Comparison of ENCODE assay signal across 39 cellular contexts in the genomic region with DNA sequence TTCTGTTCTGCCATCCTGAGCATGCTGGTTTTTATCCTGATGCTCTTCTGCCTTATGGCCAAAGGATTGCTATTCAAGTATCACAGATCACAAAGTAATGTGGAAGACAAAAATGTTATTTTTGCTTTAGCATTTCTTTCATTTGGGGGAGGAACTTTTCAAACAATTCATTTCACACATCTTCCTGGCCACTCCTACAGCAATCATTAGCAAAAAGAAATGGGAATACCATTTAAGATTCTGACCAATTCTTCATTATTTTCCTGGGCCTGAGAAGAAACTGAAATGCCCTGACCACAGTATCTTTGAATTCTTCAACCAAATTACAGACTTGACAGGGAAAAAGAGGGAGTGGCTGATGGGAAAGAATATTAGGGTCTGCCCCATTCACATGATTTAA. TPM values are rescaled to one million over a fixed set of nuclear protein-coding genes. Genes with fewer than 3 reads are reported as not detected.
"Had no signal": no experiment of that assay in that cellular context is flagged by ENCODE, and none has a peak within 500 bp of the region (broad histone marks: within the 10 kb centered on the region; RNA-seq: fewer than 3 reads in every experiment).

No MANE protein-coding gene starts in this region.

- H3K4me1 ChIP-seq: ascending aorta had no signal

- H3K4me3 ChIP-seq: ascending aorta, cardiac muscle cell had no signal

- H3K27me3 Mint-ChIP-seq: activated CD4-positive, alpha-beta memory T cell treated with anti-CD3 and anti-CD28 coated beads, Interleukin-2, amount 10 ng/mL, durations not matched to agents 7 days and 5 days; activated CD4-positive, alpha-beta T cell treated with anti-CD3 and anti-CD28 coated beads for 36 hours; activated CD4-positive, alpha-beta T cell treated with anti-CD3 and anti-CD28 coated beads, Interleukin-2, amount 10 ng/mL, durations not matched to agents 7 days and 5 days; activated CD8-positive, alpha-beta memory T cell treated with anti-CD3 and anti-CD28 coated beads, Interleukin-2, amount 10 ng/mL, durations not matched to agents 7 days and 5 days; activated naive CD4-positive, alpha-beta T cell treated with anti-CD3 and anti-CD28 coated beads, Interleukin-2, amount 10 ng/mL, durations not matched to agents 7 days and 5 days; activated naive CD4-positive, alpha-beta T cell treated with anti-CD3 and anti-CD28 coated beads, Interleukin-2, amount 50 U/mL, for 24 hours; activated naive CD8-positive, alpha-beta T cell; activated naive CD8-positive, alpha-beta T cell treated with anti-CD3 and anti-CD28 coated beads, Interleukin-2, amount 10 ng/mL, durations not matched to agents 7 days and 5 days; activated naive CD8-positive, alpha-beta T cell treated with anti-CD3 and anti-CD28 coated beads, Interleukin-2, amount 50 U/mL, for 24 hours; activated T-cell treated with anti-CD3 and anti-CD28 coated beads, Interleukin-2, amount 50 U/mL, for 24 hours; central memory CD8-positive, alpha-beta T cell had no signal

- ATAC-seq: activated CD4-positive, alpha-beta T cell treated with anti-CD3 and anti-CD28 coated beads for 36 hours; activated CD4-positive, CD25-positive, alpha-beta regulatory T cell treated with anti-CD3 and anti-CD28 coated beads, Interleukin-2, amount 50 U/mL, for 24 hours; activated CD8-positive, alpha-beta memory T cell treated with anti-CD3 and anti-CD28 coated beads, Interleukin-2, amount 10 ng/mL, durations not matched to agents 7 days and 5 days; activated CD8-positive, alpha-beta T cell treated with anti-CD3 and anti-CD28 coated beads, Interleukin-2, amount 10 ng/mL, durations not matched to agents 7 days and 5 days; activated naive CD8-positive, alpha-beta T cell treated with anti-CD3 and anti-CD28 coated beads, Interleukin-2, amount 50 U/mL, for 24 hours had no signal

- H3K36me3 ChIP-seq: ascending aorta, cardiac muscle cell had no signal

- H3K4me3 Mint-ChIP-seq: activated CD4-positive, alpha-beta memory T cell treated with anti-CD3 and anti-CD28 coated beads, Interleukin-2, amount 10 ng/mL, durations not matched to agents 7 days and 5 days; activated CD4-positive, alpha-beta T cell treated with anti-CD3 and anti-CD28 coated beads for 36 hours; activated CD4-positive, alpha-beta T cell treated with anti-CD3 and anti-CD28 coated beads, Interleukin-2, amount 10 ng/mL, durations not matched to agents 7 days and 5 days; activated CD8-positive, alpha-beta memory T cell treated with anti-CD3 and anti-CD28 coated beads, Interleukin-2, amount 10 ng/mL, durations not matched to agents 7 days and 5 days; activated CD8-positive, alpha-beta T cell treated with anti-CD3 and anti-CD28 coated beads, Interleukin-2, amount 10 ng/mL, durations not matched to agents 7 days and 5 days; activated naive CD4-positive, alpha-beta T cell treated with anti-CD3 and anti-CD28 coated beads, Interleukin-2, amount 10 ng/mL, durations not matched to agents 7 days and 5 days; activated naive CD4-positive, alpha-beta T cell treated with anti-CD3 and anti-CD28 coated beads, Interleukin-2, amount 50 U/mL, for 24 hours; activated naive CD8-positive, alpha-beta T cell; activated naive CD8-positive, alpha-beta T cell treated with anti-CD3 and anti-CD28 coated beads, Interleukin-2, amount 10 ng/mL, durations not matched to agents 7 days and 5 days; activated naive CD8-positive, alpha-beta T cell treated with anti-CD3 and anti-CD28 coated beads, Interleukin-2, amount 50 U/mL, for 24 hours; activated T-cell treated with anti-CD3 and anti-CD28 coated beads, Interleukin-2, amount 50 U/mL, for 24 hours; brain; central memory CD8-positive, alpha-beta T cell; T-helper 1 cell treated with Interleukin-12 subunit alpha and Interleukin-12 subunit beta and Interleukin-4 antibody, amounts not matched to agents 30 μg/mL and 1 μg/mL, for 36 hours; T-helper 2 cell treated with Interferon-gamma antibody and Interleukin-4, amounts not matched to agents 5 μg/mL and 100 μg/mL, for 36 hours had no signal

- H3K27ac Mint-ChIP-seq: activated CD4-positive, alpha-beta memory T cell treated with anti-CD3 and anti-CD28 coated beads, Interleukin-2, amount 10 ng/mL, durations not matched to agents 7 days and 5 days; activated CD4-positive, alpha-beta T cell treated with anti-CD3 and anti-CD28 coated beads for 36 hours; activated CD4-positive, alpha-beta T cell treated with anti-CD3 and anti-CD28 coated beads, Interleukin-2, amount 10 ng/mL, durations not matched to agents 7 days and 5 days; activated CD8-positive, alpha-beta memory T cell treated with anti-CD3 and anti-CD28 coated beads, Interleukin-2, amount 10 ng/mL, durations not matched to agents 7 days and 5 days; activated CD8-positive, alpha-beta T cell treated with anti-CD3 and anti-CD28 coated beads, Interleukin-2, amount 10 ng/mL, durations not matched to agents 7 days and 5 days; activated naive CD4-positive, alpha-beta T cell treated with anti-CD3 and anti-CD28 coated beads, Interleukin-2, amount 10 ng/mL, durations not matched to agents 7 days and 5 days; activated naive CD4-positive, alpha-beta T cell treated with anti-CD3 and anti-CD28 coated beads, Interleukin-2, amount 50 U/mL, for 24 hours; activated naive CD8-positive, alpha-beta T cell; activated naive CD8-positive, alpha-beta T cell treated with anti-CD3 and anti-CD28 coated beads, Interleukin-2, amount 10 ng/mL, durations not matched to agents 7 days and 5 days; activated naive CD8-positive, alpha-beta T cell treated with anti-CD3 and anti-CD28 coated beads, Interleukin-2, amount 50 U/mL, for 24 hours; activated T-cell treated with anti-CD3 and anti-CD28 coated beads, Interleukin-2, amount 50 U/mL, for 24 hours; activated T-helper 2 cell treated with anti-CD3 and anti-CD28 coated beads, Interferon-gamma antibody, Interleukin-2, Interleukin-4, amounts not matched to agents 10 μg/mL and 5 μg/mL and 100 μg/mL, durations not matched to agents 14 hours and 24 hours and 36 hours; brain; T-helper 1 cell treated with Interleukin-12 subunit alpha and Interleukin-12 subunit beta and Interleukin-4 antibody, amounts not matched to agents 30 μg/mL and 1 μg/mL, for 36 hours; T-helper 2 cell treated with Interferon-gamma antibody and Interleukin-4, amounts not matched to agents 5 μg/mL and 100 μg/mL, for 36 hours had no signal

- H3K27ac ChIP-seq: ascending aorta, cardiac muscle cell, VCaP had no signal

- H3K36me3 Mint-ChIP-seq: activated CD8-positive, alpha-beta memory T cell treated with anti-CD3 and anti-CD28 coated beads, Interleukin-2, amount 10 ng/mL, durations not matched to agents 7 days and 5 days; activated naive CD4-positive, alpha-beta T cell treated with anti-CD3 and anti-CD28 coated beads, Interleukin-2, amount 10 ng/mL, durations not matched to agents 7 days and 5 days; activated naive CD4-positive, alpha-beta T cell treated with anti-CD3 and anti-CD28 coated beads, Interleukin-2, amount 50 U/mL, for 24 hours; activated naive CD8-positive, alpha-beta T cell; activated naive CD8-positive, alpha-beta T cell treated with anti-CD3 and anti-CD28 coated beads, Interleukin-2, amount 10 ng/mL, durations not matched to agents 7 days and 5 days; brain had no signal

- DNase-seq: activated CD4-positive, alpha-beta memory T cell treated with anti-CD3 and anti-CD28 coated beads, Interleukin-2, amount 10 ng/mL, durations not matched to agents 7 days and 5 days; activated CD4-positive, alpha-beta T cell treated with anti-CD3 and anti-CD28 coated beads for 1 hour; activated CD4-positive, alpha-beta T cell treated with anti-CD3 and anti-CD28 coated beads for 36 hours; activated CD4-positive, alpha-beta T cell treated with anti-CD3 and anti-CD28 coated beads for 48 hours; activated CD4-positive, alpha-beta T cell treated with anti-CD3 and anti-CD28 coated beads, Interleukin-2, amount 10 ng/mL, durations not matched to agents 7 days and 5 days; activated CD4-positive, alpha-beta T cell treated with anti-CD3 and anti-CD28 coated beads, Interleukin-2, amount 50 U/mL, for 48 hours; activated CD4-positive, CD25-positive, alpha-beta regulatory T cell; activated CD8-positive, alpha-beta memory T cell treated with anti-CD3 and anti-CD28 coated beads for 24 hours; activated CD8-positive, alpha-beta memory T cell treated with anti-CD3 and anti-CD28 coated beads, Interleukin-2, amount 10 ng/mL, durations not matched to agents 7 days and 5 days; activated CD8-positive, alpha-beta memory T cell treated with anti-CD3 and anti-CD28 coated beads, Interleukin-2, amount 50 U/mL, for 48 hours; activated CD8-positive, alpha-beta T cell treated with anti-CD3 and anti-CD28 coated beads, Interleukin-2, amount 10 ng/mL, durations not matched to agents 7 days and 5 days; activated effector memory CD4-positive, alpha-beta T cell treated with Interleukin-2 at 50 U/mL for 16 hours; activated gamma-delta T cell; activated naive CD4-positive, alpha-beta T cell treated with anti-CD3 and anti-CD28 coated beads, Interleukin-2, amount 10 ng/mL, durations not matched to agents 7 days and 5 days; activated naive CD4-positive, alpha-beta T cell treated with Interleukin-2 at 50 U/mL for 16 hours; activated naive CD8-positive, alpha-beta T cell treated with anti-CD3 and anti-CD28 coated beads, Interleukin-2, amount 10 ng/mL, durations not matched to agents 7 days and 5 days; activated naive CD8-positive, alpha-beta T cell treated with anti-CD3 and anti-CD28 coated beads, Interleukin-2, amount 50 U/mL, for 24 hours; activated T-cell treated with anti-CD3 and anti-CD28 coated beads, Interleukin-2, amount 50 U/mL, for 24 hours; activated T-cell treated with anti-CD3 and anti-CD28 coated beads, Interleukin-2, amount 50 U/mL, for 48 hours; amygdala; anterior cingulate cortex; caudate nucleus; cerebellar nuclear complex; T-helper 1 cell; T-helper 2 cell; T-helper 9 cell had no signal

- H3K27me3 ChIP-seq: ascending aorta, cardiac muscle cell had no signal

- H3K4me1 Mint-ChIP-seq: activated CD4-positive, alpha-beta memory T cell treated with anti-CD3 and anti-CD28 coated beads, Interleukin-2, amount 10 ng/mL, durations not matched to agents 7 days and 5 days; activated CD4-positive, alpha-beta T cell treated with anti-CD3 and anti-CD28 coated beads for 36 hours; activated CD4-positive, alpha-beta T cell treated with anti-CD3 and anti-CD28 coated beads, Interleukin-2, amount 10 ng/mL, durations not matched to agents 7 days and 5 days; activated CD8-positive, alpha-beta memory T cell treated with anti-CD3 and anti-CD28 coated beads, Interleukin-2, amount 10 ng/mL, durations not matched to agents 7 days and 5 days; activated naive CD4-positive, alpha-beta T cell treated with anti-CD3 and anti-CD28 coated beads, Interleukin-2, amount 10 ng/mL, durations not matched to agents 7 days and 5 days; activated naive CD4-positive, alpha-beta T cell treated with anti-CD3 and anti-CD28 coated beads, Interleukin-2, amount 50 U/mL, for 24 hours; activated naive CD8-positive, alpha-beta T cell treated with anti-CD3 and anti-CD28 coated beads, Interleukin-2, amount 10 ng/mL, durations not matched to agents 7 days and 5 days; activated naive CD8-positive, alpha-beta T cell treated with anti-CD3 and anti-CD28 coated beads, Interleukin-2, amount 50 U/mL, for 24 hours; central memory CD8-positive, alpha-beta T cell had no signal

- H3K9me3 ChIP-seq: ascending aorta had no signal

- H3K9me3 Mint-ChIP-seq: activated CD4-positive, alpha-beta T cell treated with anti-CD3 and anti-CD28 coated beads, Interleukin-2, amount 10 ng/mL, durations not matched to agents 7 days and 5 days; activated naive CD4-positive, alpha-beta T cell treated with anti-CD3 and anti-CD28 coated beads, Interleukin-2, amount 10 ng/mL, durations not matched to agents 7 days and 5 days; activated naive CD8-positive, alpha-beta T cell treated with anti-CD3 and anti-CD28 coated beads, Interleukin-2, amount 10 ng/mL, durations not matched to agents 7 days and 5 days; activated T-cell treated with anti-CD3 and anti-CD28 coated beads, Interleukin-2, amount 50 U/mL, for 24 hours; activated T-helper 2 cell treated with anti-CD3 and anti-CD28 coated beads, Interferon-gamma antibody, Interleukin-2, Interleukin-4, amounts not matched to agents 10 μg/mL and 5 μg/mL and 100 μg/mL, durations not matched to agents 14 hours and 24 hours and 36 hours; brain; T-helper 2 cell treated with Interferon-gamma antibody and Interleukin-4, amounts not matched to agents 5 μg/mL and 100 μg/mL, for 36 hours had no signal

RNA-seq across cellular contexts. Expression of gene GRID2, which starts 38.0 kb away (rescaled TPM):
- total RNA-seq: activated CD4-positive, alpha-beta memory T cell treated with anti-CD3 and anti-CD28 coated beads, Interleukin-2, amount 10 ng/mL, durations not matched to agents 7 days and 5 days; activated CD4-positive, alpha-beta T cell treated with anti-CD3 and anti-CD28 coated beads for 36 hours; activated CD4-positive, alpha-beta T cell treated with anti-CD3 and anti-CD28 coated beads, Interleukin-2, amount 10 ng/mL, durations not matched to agents 7 days and 5 days; activated CD8-positive, alpha-beta memory T cell treated with anti-CD3 and anti-CD28 coated beads, Interleukin-2, amount 10 ng/mL, durations not matched to agents 7 days and 5 days; activated CD8-positive, alpha-beta T cell treated with anti-CD3 and anti-CD28 coated beads, Interleukin-2, amount 10 ng/mL, durations not matched to agents 7 days and 5 days; activated naive CD8-positive, alpha-beta T cell treated with anti-CD3 and anti-CD28 coated beads, Interleukin-2, amount 10 ng/mL, durations not matched to agents 7 days and 5 days; activated T-helper 2 cell treated with anti-CD3 and anti-CD28 coated beads, Interferon-gamma antibody, Interleukin-2, Interleukin-4, amounts not matched to agents 10 μg/mL and 5 μg/mL and 100 μg/mL, durations not matched to agents 14 hours and 24 hours and 36 hours; ascending aorta; bronchial epithelial cell had no signal
- polyA plus RNA-seq: adipose tissue, cardiac muscle cell had no signal
